Comparison of ENCODE assay signal across 8 cellular contexts in the genomic region with DNA sequence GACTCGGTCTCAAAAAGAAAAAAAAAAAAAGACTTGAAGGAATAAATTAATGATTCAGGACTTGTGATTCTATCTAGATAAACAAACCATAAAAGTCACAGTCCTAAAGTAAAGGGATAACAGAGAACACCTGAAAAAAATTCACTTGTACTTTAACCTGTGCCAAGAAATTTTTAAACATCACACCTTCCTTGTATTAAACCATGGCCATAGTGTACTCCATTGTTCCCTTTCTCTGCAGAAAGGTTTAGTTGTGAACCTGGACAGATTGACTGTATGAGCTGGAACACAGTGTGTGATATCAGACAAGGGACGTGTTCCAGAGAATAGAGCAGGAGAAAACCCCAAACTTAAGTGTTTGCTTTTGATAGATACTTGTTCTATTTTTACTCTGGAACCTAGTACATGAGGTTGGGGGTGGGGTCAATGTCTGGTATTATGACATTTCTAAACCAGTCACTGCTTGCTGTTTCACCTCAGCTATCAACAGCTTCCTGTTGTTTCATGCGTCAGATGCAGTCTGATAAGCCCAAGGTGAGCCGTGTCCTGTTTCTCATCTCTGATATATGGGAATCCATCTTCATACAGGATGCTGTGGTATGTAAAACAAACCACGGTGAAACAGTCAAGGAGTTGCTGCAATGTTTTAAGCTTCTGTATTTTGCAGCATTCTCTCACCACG.
A peak's percentile ranks its signal among the peaks of the same experiment; 100 is the strongest.
DNase-seq lines count a peak whose midpoint lies in the region; ATAC-seq, FAIRE-seq and TF ChIP-seq lines count a peak whose summit lies in the region.

No MANE protein-coding gene starts in this region.

- H3K79me2 ChIP-seq in PC-9 (ENCODE audit: low read depth) (no peaks in the 10 kb centered on the region), GM12878 (ENCODE audit: control insufficient read depth, insufficient read depth, low read length) (no peaks in the 10 kb centered on the region)

- ATAC-seq in GM18519 (IDR thresholded peaks at IDR 0.05; ENCODE audit: low FRiP score, unreplicated experiment) (peak; percentile 90), HG02970 (IDR thresholded peaks at IDR 0.05; ENCODE audit: low FRiP score, unreplicated experiment) (peak; percentile 60), GM12878 (no peak), sciatic nerve (peak; percentile 58)

- in situ Hi-C loops in GM12878 (cut with MboI) = no loop called here

- 14% methylated on average over 6 of the region's 6 CpGs for WGBS in GM12878 (ENCODE audit: insufficient coverage, insufficient replicate concordance, low lambda C conversion rate, missing lambda C conversion rate)

- POLR2A ChIA-PET in PC-9 (lab: Charles Lee; ENCODE audit: unreplicated experiment) (no interaction called here), GM12878 (lab: Charles Lee) (no interaction called here)

- no peak overlapping the region for H3K27ac ChIP-seq in PC-9
- H3K27ac ChIP-seq in GM12878 (ENCODE audit: control insufficient read depth, insufficient read depth) = no peak overlapping the region

- CTCF ChIA-PET in PC-9 (lab: Charles Lee) = no interaction called here
- CTCF ChIA-PET in GM12878 (lab: Yijun Ruan, JAX) = interaction anchor here (0.5 kb wide), 1 partner anchor 1514 kb away, joined by 3 read pairs; no protein-coding TSS in a partner anchor

- no peak for TF ChIP-seq RAD21 in GM12878 (IDR thresholded peaks at IDR 0.05; ENCODE audit: insufficient read depth, low read depth, low read length)

- no peak for TF ChIP-seq POLR2A in GM12878 (IDR thresholded peaks at IDR 0.05; ENCODE audit: low read depth, low read length)

- SMC1A ChIA-PET in GM12878 (lab: Charles Lee; ENCODE audit: uncharacterized antibody, unreplicated experiment) = no interaction called here

- no peaks in the 10 kb centered on the region for H3K9me3 ChIP-seq in PC-9 (ENCODE audit: insufficient read depth, low read depth)
- H3K9me3 ChIP-seq in GM12878 (replicated peaks; ENCODE audit: control insufficient read depth, insufficient read depth, low read length) = no peaks in the 10 kb centered on the region

- no peaks in the 10 kb centered on the region for H3K27me3 ChIP-seq in PC-9 (ENCODE audit: insufficient read depth, low read depth)
- H3K27me3 ChIP-seq in GM12878 (replicated peaks in 1 of 2; ENCODE audit: control insufficient read depth in 2 of 2, insufficient read depth in 2 of 2, low read length in 1 of 2) = no peaks in the 10 kb centered on the region

- DNase-seq in PC-9 (peak; percentile 14 to 43), GM12878 (ENCODE audit: low read depth, low spot score) (no peak), sciatic nerve (ENCODE audit: low spot score) (no peak), AG20443 (ENCODE audit: low spot score) (no peak), inferior parietal cortex (ENCODE audit: extremely low spot score) (no peak), medulla oblongata (ENCODE audit: extremely low spot score) (no peak)

- H3K4me1 ChIP-seq in PC-9 (replicated peaks; ENCODE audit: insufficient read depth) (peaks cover 11% of the 10 kb centered on the region), GM12878 (ENCODE audit: control insufficient read depth, insufficient read depth, low read length) (no peaks in the 10 kb centered on the region)

- TF ChIP-seq CTCF in PC-9 (conservative IDR thresholded peaks at IDR 0.05) (no peak), GM12878 (IDR thresholded peaks at IDR 0.05 in 2 of 3, conservative IDR thresholded peaks at IDR 0.05 in 1 of 3; ENCODE audit: control insufficient read depth in 2 of 3, extremely low read depth in 1 of 3, insufficient read depth in 1 of 3, low read depth in 3 of 3, low read length in 3 of 3) (no peak)

- H3K4me2 ChIP-seq in PC-9 (no peak overlapping the region), GM12878 (ENCODE audit: control insufficient read depth, insufficient read depth) (no peak overlapping the region)

- no peak for FAIRE-seq in GM12878 (lab: Jason Lieb, UNC)

- H3F3A ChIP-seq in PC-9 (ENCODE audit: insufficient read depth, low read depth) = no peaks in the 10 kb centered on the region

- no peak overlapping the region for H3K9ac ChIP-seq in GM12878 (ENCODE audit: control insufficient read depth, insufficient read depth, low read length)

- BruUV-seq in PC-9 (replicated peaks; lab: Mats Ljungman, UMichigan) (no TSS peak), GM12878 (replicated peaks; lab: Mats Ljungman, UMichigan) (no TSS peak)

- no peak for TF ChIP-seq EP300 in GM12878 (IDR thresholded peaks at IDR 0.05; ENCODE audit: borderline replicate concordance in 1 of 2, control insufficient read depth in 1 of 2, low read depth in 2 of 2, low read length in 2 of 2)

- H3K9me2 ChIP-seq in PC-9 (ENCODE audit: insufficient read depth) = no peaks in the 10 kb centered on the region

- H3K4me3 ChIP-seq in PC-9 (no peak overlapping the region), GM12878 (no peak overlapping the region)

- RAD21 ChIA-PET in GM12878 (lab: Charles Lee; ENCODE audit: unreplicated experiment) = no interaction called here

- intact Hi-C loops in PC-9 (cut with micrococcal nuclease; ENCODE audit: unreplicated experiment) (no loop called here), GM12878 (cut with micrococcal nuclease; ENCODE audit: unreplicated experiment) (no loop called here), sciatic nerve (cut with DNase I) (no loop called here)

- H3K36me3 ChIP-seq in PC-9 (ENCODE audit: low read depth) (no peaks in the 10 kb centered on the region), GM12878 (ENCODE audit: control insufficient read depth in 2 of 2, insufficient read depth in 2 of 2, low read length in 1 of 2) (no peaks in the 10 kb centered on the region)

- H4K20me1 ChIP-seq in PC-9 (ENCODE audit: insufficient read depth) = no peaks in the 10 kb centered on the region
- H4K20me1 ChIP-seq in GM12878 (ENCODE audit: control insufficient read depth, insufficient read depth) = no peaks in the 10 kb centered on the region

- H2AFZ ChIP-seq in PC-9 = peak overlapping the region; percentile 23
- no peak overlapping the region for H2AFZ ChIP-seq in GM12878 (ENCODE audit: control insufficient read depth, low read depth, low read length)

TF ChIP-seq in GM12878, 131 proteins besides CTCF, POLR2A, EP300 and RAD21:
- TF ChIP-seq, protein P1, sequence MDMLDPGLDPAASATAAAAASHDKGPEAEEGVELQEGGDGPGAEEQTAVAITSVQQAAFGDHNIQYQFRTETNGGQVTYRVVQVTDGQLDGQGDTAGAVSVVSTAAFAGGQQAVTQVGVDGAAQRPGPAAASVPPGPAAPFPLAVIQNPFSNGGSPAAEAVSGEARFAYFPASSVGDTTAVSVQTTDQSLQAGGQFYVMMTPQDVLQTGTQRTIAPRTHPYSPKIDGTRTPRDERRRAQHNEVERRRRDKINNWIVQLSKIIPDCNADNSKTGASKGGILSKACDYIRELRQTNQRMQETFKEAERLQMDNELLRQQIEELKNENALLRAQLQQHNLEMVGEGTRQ (IDR thresholded peaks at IDR 0.05; ENCODE audit: borderline replicate concordance, low read depth, low read length) = no peak
- TF ChIP-seq RUNX3 (IDR thresholded peaks at IDR 0.05; ENCODE audit: low read length) (peak; percentile 35; the same call in 1 of the 2 replicates), CBX3 (IDR thresholded peaks at IDR 0.05; ENCODE audit: borderline replicate concordance, low read depth) (no peak), POU2F2 (IDR thresholded peaks at IDR 0.05; ENCODE audit: borderline replicate concordance, low read depth, low read length) (no peak), YBX1 (IDR thresholded peaks at IDR 0.05) (no peak), SUZ12 (IDR thresholded peaks at IDR 0.05; ENCODE audit: unreplicated experiment) (no peak), FOXK2 (IDR thresholded peaks at IDR 0.05) (no peak), POLR2AphosphoS5 (IDR thresholded peaks at IDR 0.05; ENCODE audit: low read length) (no peak), RBBP5 (conservative IDR thresholded peaks at IDR 0.05) (no peak), TARDBP (IDR thresholded peaks at IDR 0.05; ENCODE audit: borderline replicate concordance) (no peak), GABPA (IDR thresholded peaks at IDR 0.05; ENCODE audit: low read depth) (0 out of 2 replicates have a peak, but pooled peaks have one; percentile 23), WRNIP1 (IDR thresholded peaks at IDR 0.05; ENCODE audit: borderline replicate concordance, low read depth, low read length) (no peak), RFX5 (IDR thresholded peaks at IDR 0.05; ENCODE audit: low read depth, low read length) (no peak), MLLT1 (IDR thresholded peaks at IDR 0.05) (no peak), CREB1 (IDR thresholded peaks at IDR 0.05; ENCODE audit: low read depth) (peak; percentile 75)

Comparison
In these comparisons a context has a peak if more than half of its experiments do, and no peak if none do; other contexts are left out.
1. DNase-seq: peak in PC-9 (2 of 2); none in GM12878 (single experiment), sciatic nerve (single experiment), AG20443 (single experiment), inferior parietal cortex (single experiment) and medulla oblongata (single experiment).